ENCODE assay signal across 10 cellular contexts in genomic region chr22:37331034-37331428, GRCh38. TPM values are rescaled to one million over a fixed set of nuclear protein-coding genes. Genes with fewer than 3 reads are reported as not detected.
DNase-seq lines count a peak whose midpoint lies in the region; TF ChIP-seq lines count a peak whose summit lies in the region.
"Had no signal": no experiment of that assay in that cellular context is flagged by ENCODE, and none has a peak within 500 bp of the region (broad histone marks: within the 10 kb centered on the region; RNA-seq: fewer than 3 reads in every experiment).

No MANE protein-coding gene starts in this region.

- no peaks in the 10 kb centered on the region for H3K79me2 ChIP-seq in hepatocyte

- no peaks in the 10 kb centered on the region for H3K9me2 ChIP-seq in hepatocyte (replicated peaks; ENCODE audit: insufficient read depth)

- peaks cover 5% of the 10 kb centered on the region; the same call in 1 of the 2 replicates for H3K9me3 ChIP-seq in AG04450 (ENCODE audit: control insufficient read depth, insufficient read depth, low read length)
- H3K9me3 ChIP-seq in adipocyte (ENCODE audit: control insufficient read depth, low read length): no peaks in the 10 kb centered on the region
- H3K9me3 ChIP-seq in hepatocyte (ENCODE audit: low read depth): no peaks in the 10 kb centered on the region

- WGBS in hepatocyte (ENCODE audit: low lambda C conversion rate, missing lambda C conversion rate): 69% methylated on average over 5 of the region's 7 CpGs

- no peak overlapping the region for H3K27ac ChIP-seq in AG04450 (ENCODE audit: low read depth, low read length)
- no peak overlapping the region for H3K27ac ChIP-seq in hepatocyte

- H3K36me3 ChIP-seq in adipocyte (ENCODE audit: control insufficient read depth, insufficient read depth, low read length, severe bottlenecking) (no peaks in the 10 kb centered on the region), hepatocyte (replicated peaks; ENCODE audit: insufficient read depth, low read depth) (no peaks in the 10 kb centered on the region)

- POLR2A ChIA-PET in AG04450 (lab: Yijun Ruan, JAX): interaction anchor here (0.5 kb wide), 1 partner anchor 107 kb away, joined by 4 read pairs; no protein-coding TSS in a partner anchor

- H3K4me1 ChIP-seq in adipocyte (ENCODE audit: control insufficient read depth, insufficient read depth, low read length) (peaks cover 5% of the 10 kb centered on the region), hepatocyte (ENCODE audit: insufficient read depth) (peaks cover 23% of the 10 kb centered on the region)

- DNase-seq in AG04450 (ENCODE audit: low read depth, low spot score) (peak; percentile 32), HS-27A (ENCODE audit: low read depth) (peak; percentile 12), adipocyte (ENCODE audit: low read depth) (peak; percentile 48), hepatic stellate cell (ENCODE audit: low spot score) (peak; percentile 78), LoVo (ENCODE audit: low spot score) (no peak), hepatocyte (ENCODE audit: low spot score) (no peak), NCI-H187 (lab: John Stamatoyannopoulos, UW) (no peak)
- no peak for DNase-seq in stimulated activated CD4-positive, alpha-beta T cell treated with anti-CD3 and anti-CD28 coated beads, Interleukin-2, amount 100 ng/mL, for 48 hours
- DNase-seq: stimulated activated CD4-positive, alpha-beta T cell treated with anti-CD3 and anti-CD28 coated beads, Interleukin-4, amount 100 ng/mL, for 1 hour had no signal

- TF ChIP-seq CTCF in AG04450 (IDR thresholded peaks at IDR 0.05; ENCODE audit: low read depth, low read length): no peak
- TF ChIP-seq CTCF in hepatocyte (IDR thresholded peaks at IDR 0.05; ENCODE audit: poor library complexity): no peak

- H3K9ac ChIP-seq in adipocyte (ENCODE audit: low read length): no peak overlapping the region

- H3K4me3 ChIP-seq in AG04450 (ENCODE audit: low read depth, low read length) (no peak overlapping the region), adipocyte (ENCODE audit: low read length) (no peak overlapping the region), hepatocyte (no peak overlapping the region)

- no peak overlapping the region for H3K4me2 ChIP-seq in hepatocyte

- H3K27me3 ChIP-seq in AG04450 (ENCODE audit: control insufficient read depth, insufficient read depth, low read length) (peaks cover 3% of the 10 kb centered on the region), adipocyte (replicated peaks; ENCODE audit: control insufficient read depth, insufficient read depth, low read length) (peaks cover 51% of the 10 kb centered on the region), hepatocyte (peaks cover 45% of the 10 kb centered on the region)

- CTCF ChIA-PET in AG04450 (lab: Charles Lee): interaction anchor here (1.0 to 1.7 kb wide), 5 partner anchors 13 to 142 kb away, joined by 3 to 8 read pairs (median 3); no protein-coding TSS in a partner anchor

- H4K20me1 ChIP-seq in hepatocyte (ENCODE audit: insufficient read depth, poor library complexity, severe bottlenecking): no peaks in the 10 kb centered on the region

- no peak overlapping the region for H2AFZ ChIP-seq in hepatocyte

RNA-seq across cellular contexts. Expression of gene CYTH4, which starts 48.7 kb away (rescaled TPM):
- polyA plus RNA-seq in AG04450 (2011; rRNA removed) (0.33 and 0.82 TPM in 2 replicates), hepatocyte (0.24 and 0.94 TPM in 2 replicates)
- 0.48 and 3.1 TPM in 2 replicates for polyA minus RNA-seq in AG04450 (2011; rRNA and poly(A)+ RNA removed)
- total RNA-seq in hepatocyte: 0.57 and 0.96 TPM in 2 replicates
- total RNA-seq: osteocyte had no signal

Comparison
In these comparisons a context has a peak if more than half of its experiments do, and no peak if none do; other contexts are left out.
1. DNase-seq: peak in AG04450 (single experiment), HS-27A (single experiment), adipocyte (single experiment) and hepatic stellate cell (single experiment); none in LoVo (single experiment), stimulated activated CD4-positive, alpha-beta T cell treated with anti-CD3 and anti-CD28 coated beads, Interleukin-2, amount 100 ng/mL, for 48 hours (0 of 2), hepatocyte (single experiment) and NCI-H187 (0 of 2).